ENCODE assay signal across 14 cellular contexts in genomic region chr7:66630529-66630928, GRCh38. TPM values are rescaled to one million over a fixed set of nuclear protein-coding genes. Genes with fewer than 3 reads are reported as not detected.
DNase-seq lines count a peak whose midpoint lies in the region; ATAC-seq and TF ChIP-seq lines count a peak whose summit lies in the region.
"Had no signal": no experiment of that assay in that cellular context is flagged by ENCODE, and none has a peak within 500 bp of the region (broad histone marks: within the 10 kb centered on the region; RNA-seq: fewer than 3 reads in every experiment).

No MANE protein-coding gene starts in this region.

- peak overlapping the region; percentile 10 for H3K27ac Mint-ChIP-seq in chondrocyte (ENCODE audit: unreplicated experiment)

- peaks cover 23% of the 10 kb centered on the region for H3K4me1 Mint-ChIP-seq in chondrocyte (ENCODE audit: low read depth)

- TF ChIP-seq CTCF in KMS-11 (conservative IDR thresholded peaks at IDR 0.05; ENCODE audit: low read depth, low read length) (no peak), chondrocyte (IDR thresholded peaks at IDR 0.05) (no peak), sigmoid colon (IDR thresholded peaks at IDR 0.05) (no peak), upper lobe of left lung (IDR thresholded peaks at IDR 0.05) (no peak), ovary (IDR thresholded peaks at IDR 0.05) (no peak)

- H3K4me3 Mint-ChIP-seq in chondrocyte (ENCODE audit: unreplicated experiment) = no peak overlapping the region

- H3K4me3 ChIP-seq in KMS-11 (IDR thresholded peaks at IDR 0.05; ENCODE audit: insufficient read depth, low read depth, low read length) = no peak overlapping the region
- no peak overlapping the region for H3K4me3 ChIP-seq in sigmoid colon
- no peak overlapping the region for H3K4me3 ChIP-seq in upper lobe of left lung
- no peak overlapping the region for H3K4me3 ChIP-seq in ovary
- H3K4me3 ChIP-seq: lung had no signal

- H2AFZ ChIP-seq in KMS-11 (ENCODE audit: low read depth) = no peak overlapping the region

- H3K36me3 ChIP-seq in KMS-11 (ENCODE audit: insufficient read depth) (no peaks in the 10 kb centered on the region), sigmoid colon (peaks cover 0 to 20% (median 2%) of the 10 kb centered on the region in 4 donors), upper lobe of left lung (peaks cover 0 to 23% (median 8%) of the 10 kb centered on the region in 4 donors), ovary (no peaks in the 10 kb centered on the region)
- H3K36me3 ChIP-seq: vagina had no signal

- TF ChIP-seq POLR2A in sigmoid colon (IDR thresholded peaks at IDR 0.05) = no peak
- TF ChIP-seq POLR2A in upper lobe of left lung (IDR thresholded peaks at IDR 0.05) = no peak
- no peak for TF ChIP-seq POLR2A in ovary (IDR thresholded peaks at IDR 0.05)

- H3K4me2 ChIP-seq in KMS-11 = peak overlapping the region; percentile 83; the same call in 1 of the 2 replicates

- DNase-seq in OCI-M1 (lab: John Stamatoyannopoulos, UW) (peak; percentile 74), chondrocyte (ENCODE audit: low spot score) (no peak), sigmoid colon (no peak), upper lobe of left lung (no peak), NCI-H82 treated with DMSO at 0.1 percent for 48 hours (lab: John Stamatoyannopoulos, UW; ENCODE audit: unreplicated experiment) (no peak), ovary (no peak)
- DNase-seq: DMS153, heart right ventricle, NCI-H1092 treated with DMSO at 0.1 percent for 48 hours, PC-3, WERI-Rb-1 had no signal

- ATAC-seq in upper lobe of left lung (ENCODE audit: low FRiP score in 2 of 2) = no peak
- ATAC-seq: heart right ventricle, PC-3 had no signal

- TF ChIP-seq EP300 in sigmoid colon (IDR thresholded peaks at IDR 0.05) = no peak
- no peak for TF ChIP-seq EP300 in upper lobe of left lung (IDR thresholded peaks at IDR 0.05)
- TF ChIP-seq EP300 in ovary (IDR thresholded peaks at IDR 0.05) = no peak

- H3K27me3 ChIP-seq in KMS-11 (ENCODE audit: insufficient read depth, low read depth) (0 out of 2 replicates have a peak, but pooled peaks cover 2% of the 10 kb centered on the region), sigmoid colon (no peaks in the 10 kb centered on the region), upper lobe of left lung (no peaks in the 10 kb centered on the region), ovary (no peaks in the 10 kb centered on the region)
- H3K27me3 ChIP-seq: heart right ventricle, vagina had no signal

- peaks cover 11% of the 10 kb centered on the region for H3K36me3 Mint-ChIP-seq in chondrocyte (ENCODE audit: low read depth)

- no peak overlapping the region for H3K9ac ChIP-seq in KMS-11

- no peaks in the 10 kb centered on the region for H3K27me3 Mint-ChIP-seq in chondrocyte (ENCODE audit: low read depth)

- 94 to 99% methylated on average over 2 of the region's 2 CpGs for WGBS in sigmoid colon, 2 donors
- WGBS in upper lobe of left lung, 2 donors = 84 to 100% methylated on average over 2 of the region's 2 CpGs
- WGBS in ovary, 3 donors = 96 to 97% (median 96%) methylated on average over 2 of the region's 2 CpGs

- H3K9me3 ChIP-seq in sigmoid colon (no peaks in the 10 kb centered on the region), upper lobe of left lung (no peaks in the 10 kb centered on the region), ovary (no peaks in the 10 kb centered on the region)
- H3K9me3 ChIP-seq: heart right ventricle, vagina had no signal

- H3K79me2 ChIP-seq in KMS-11 (ENCODE audit: insufficient read depth, low read depth) = no peaks in the 10 kb centered on the region

- H4K20me1 ChIP-seq in KMS-11 (ENCODE audit: insufficient read depth) = no peaks in the 10 kb centered on the region

- no peaks in the 10 kb centered on the region for H3K9me3 Mint-ChIP-seq in chondrocyte (ENCODE audit: low read depth)

- H3K4me1 ChIP-seq in KMS-11 (ENCODE audit: low read depth, poor library complexity, severe bottlenecking) (peaks cover 39% of the 10 kb centered on the region), sigmoid colon (peaks cover 0 to 48% (median 39%) of the 10 kb centered on the region in 4 donors), upper lobe of left lung (peaks cover 14 to 28% (median 26%) of the 10 kb centered on the region in 4 donors), ovary (ENCODE audit: insufficient read depth) (peaks cover 9% of the 10 kb centered on the region)

- intact Hi-C loops in sigmoid colon (cut with DNase I) = no loop called here
- intact Hi-C loops in ovary (cut with DNase I) = no loop called here

- H3K27ac ChIP-seq in KMS-11 = no peak overlapping the region
- peak overlapping the region in 3 of 4 donors; percentile 95 to 97 (median 96) for H3K27ac ChIP-seq in sigmoid colon
- no peak overlapping the region for H3K27ac ChIP-seq in upper lobe of left lung
- H3K27ac ChIP-seq in ovary = no peak overlapping the region
- H3K27ac ChIP-seq: WERI-Rb-1 had no signal

RNA-seq across cellular contexts. Expression of gene KCTD7, which starts 1.8 kb away (rescaled TPM):
- total RNA-seq in chondrocyte = 16.4 to 22.6 TPM (median 21.5 TPM) in 3 replicates
- total RNA-seq in sigmoid colon = 10 to 100 TPM; 15.3 to 23.3 (median 19.6) TPM
- 1 to 10 TPM; 3.2 to 7.3 (median 3.6) TPM for polyA plus RNA-seq in sigmoid colon
- total RNA-seq in upper lobe of left lung = 10 to 100 TPM in 5 of 6 donors, 1 to 10 TPM in 1; 6.1 to 38.8 (median 13.5) TPM
- 10 to 100 TPM; 15.6 to 28.5 (median 22.0) TPM for total RNA-seq in ovary
- polyA plus RNA-seq in ovary = 10 to 100 TPM; 13.4 to 25.8 TPM

Comparison
In these comparisons a context has a peak if more than half of its experiments do, and no peak if none do; other contexts are left out.
1. H3K27ac ChIP-seq: peak in sigmoid colon (3 of 4); none in KMS-11 (single experiment), upper lobe of left lung (0 of 4) and ovary (0 of 2).